ENCODE assay signal across 10 cellular contexts in genomic region chr19:35904312-35905068, GRCh38. TPM values are rescaled to one million over a fixed set of nuclear protein-coding genes. Genes with fewer than 3 reads are reported as not detected.
DNase-seq lines count a peak whose midpoint lies in the region; TF ChIP-seq lines count a peak whose summit lies in the region.
"Had no signal": no experiment of that assay in that cellular context is flagged by ENCODE, and none has a peak within 500 bp of the region (broad histone marks: within the 10 kb centered on the region; RNA-seq: fewer than 3 reads in every experiment).

No MANE protein-coding gene starts in this region.

- H3K36me3 Mint-ChIP-seq in activated T-helper 2 cell treated with anti-CD3 and anti-CD28 coated beads, Interferon-gamma antibody, Interleukin-2, Interleukin-4, amounts not matched to agents 10 μg/mL and 5 μg/mL and 100 μg/mL, durations not matched to agents 14 hours and 24 hours and 36 hours (ENCODE audit: low read depth): peaks cover 10% of the 10 kb centered on the region

- H3K9me3 ChIP-seq in muscle layer of duodenum (ENCODE audit: control insufficient read depth in 1 of 2, low read length in 2 of 2): no peaks in the 10 kb centered on the region

- H3K9me3 Mint-ChIP-seq in activated T-helper 2 cell treated with anti-CD3 and anti-CD28 coated beads, Interferon-gamma antibody, Interleukin-2, Interleukin-4, amounts not matched to agents 10 μg/mL and 5 μg/mL and 100 μg/mL, durations not matched to agents 14 hours and 24 hours and 36 hours: no peaks in the 10 kb centered on the region

- peak overlapping the region; percentile 74 for H3K27ac Mint-ChIP-seq in activated T-helper 2 cell treated with anti-CD3 and anti-CD28 coated beads, Interferon-gamma antibody, Interleukin-2, Interleukin-4, amounts not matched to agents 10 μg/mL and 5 μg/mL and 100 μg/mL, durations not matched to agents 14 hours and 24 hours and 36 hours

- H3K27me3 Mint-ChIP-seq in activated T-helper 2 cell treated with anti-CD3 and anti-CD28 coated beads, Interferon-gamma antibody, Interleukin-2, Interleukin-4, amounts not matched to agents 10 μg/mL and 5 μg/mL and 100 μg/mL, durations not matched to agents 14 hours and 24 hours and 36 hours (ENCODE audit: low read depth): no peaks in the 10 kb centered on the region

- peaks cover 0 to 23% of the 10 kb centered on the region in 2 donors for H3K4me1 ChIP-seq in muscle layer of duodenum (ENCODE audit: control insufficient read depth in 1 of 2, insufficient read depth in 2 of 2, low read length in 2 of 2)

- intact Hi-C loops in activated T-helper 2 cell treated with anti-CD3 and anti-CD28 coated beads, Interferon-gamma antibody, Interleukin-2, Interleukin-4, amounts not matched to agents 10 μg/mL and 5 μg/mL and 100 μg/mL, durations not matched to agents 14 hours and 24 hours and 36 hours (cut with micrococcal nuclease): loop anchor here (5.0 kb wide), 1 partner anchor 93 kb away; the partner anchor contains the start of gene SDHAF1

- H3K27me3 ChIP-seq in HL-60 (ENCODE audit: insufficient read depth, poor library complexity, severe bottlenecking) (no peaks in the 10 kb centered on the region), muscle layer of duodenum (ENCODE audit: low read depth, low read length) (no peaks in the 10 kb centered on the region)

- H3K27ac ChIP-seq in HL-60 (replicated peaks) (peak overlapping the region; percentile 94), muscle layer of duodenum (ENCODE audit: low read length) (peak overlapping the region; percentile 67)

- no peak overlapping the region for H3K4me3 ChIP-seq in HL-60 (replicated peaks; ENCODE audit: insufficient read depth, low read length)
- H3K4me3 ChIP-seq in muscle layer of duodenum (ENCODE audit: low read depth in 1 of 2, low read length in 2 of 2): no peak overlapping the region

- peak; percentile 52 for DNase-seq in Ammon's horn (ENCODE audit: low spot score)
- peak in 1 of 2 experiments; percentile 74 for DNase-seq in HL-60 (ENCODE audit: low read depth in 1 of 2, low spot score in 1 of 2)
- DNase-seq in activated T-helper 2 cell treated with anti-CD3 and anti-CD28 coated beads, Interferon-gamma antibody, Interleukin-2, Interleukin-4, amounts not matched to agents 10 μg/mL and 5 μg/mL and 100 μg/mL, durations not matched to agents 14 hours and 24 hours and 36 hours (ENCODE audit: low spot score): no peak
- DNase-seq in mesenteric fat pad (ENCODE audit: low spot score): no peak
- DNase-seq in stimulated activated CD4-positive, alpha-beta T cell treated with anti-CD3 and anti-CD28 coated beads, Interleukin-2, amount 100 ng/mL, for 24 hours: no peak
- no peak for DNase-seq in NCI-H345 (lab: John Stamatoyannopoulos, UW)
- DNase-seq in GM10266 (ENCODE audit: extremely low spot score): no peak
- DNase-seq: NCI-H446 treated with DMSO at 0.1 percent for 48 hours had no signal

- no peaks in the 10 kb centered on the region for H3K36me3 ChIP-seq in muscle layer of duodenum (ENCODE audit: control insufficient read depth in 1 of 2, insufficient read depth in 2 of 2, low read length in 2 of 2)

- H3K4me1 Mint-ChIP-seq in activated T-helper 2 cell treated with anti-CD3 and anti-CD28 coated beads, Interferon-gamma antibody, Interleukin-2, Interleukin-4, amounts not matched to agents 10 μg/mL and 5 μg/mL and 100 μg/mL, durations not matched to agents 14 hours and 24 hours and 36 hours (ENCODE audit: low read depth): peaks cover 46% of the 10 kb centered on the region

- no peak overlapping the region for H3K4me3 Mint-ChIP-seq in activated T-helper 2 cell treated with anti-CD3 and anti-CD28 coated beads, Interferon-gamma antibody, Interleukin-2, Interleukin-4, amounts not matched to agents 10 μg/mL and 5 μg/mL and 100 μg/mL, durations not matched to agents 14 hours and 24 hours and 36 hours (ENCODE audit: low read depth)

- TF ChIP-seq CTCF in HL-60 (IDR thresholded peaks at IDR 0.05; ENCODE audit: insufficient read depth, low read length): no peak
- TF ChIP-seq CTCF in GM10266 (IDR thresholded peaks at IDR 0.05; ENCODE audit: control insufficient read depth, insufficient read depth, low read depth, missing control alignments): no peak

RNA-seq across cellular contexts. Expression of gene HCST, which starts 2.2 kb away (rescaled TPM):
- 53.9 and 57.2 TPM in 2 replicates for total RNA-seq in activated T-helper 2 cell treated with anti-CD3 and anti-CD28 coated beads, Interferon-gamma antibody, Interleukin-2, Interleukin-4, amounts not matched to agents 10 μg/mL and 5 μg/mL and 100 μg/mL, durations not matched to agents 14 hours and 24 hours and 36 hours
- 20.9 TPM for total RNA-seq in mesenteric fat pad
- total RNA-seq: temporal lobe had no signal

RNA-seq across cellular contexts. Expression of gene TYROBP, which starts 3.6 kb away (rescaled TPM):
- total RNA-seq in activated T-helper 2 cell treated with anti-CD3 and anti-CD28 coated beads, Interferon-gamma antibody, Interleukin-2, Interleukin-4, amounts not matched to agents 10 μg/mL and 5 μg/mL and 100 μg/mL, durations not matched to agents 14 hours and 24 hours and 36 hours: 0.39 TPM in 1 of 2 replicates, not detected in the other
- total RNA-seq in mesenteric fat pad: 201 TPM

RNA-seq across cellular contexts. Expression of gene NFKBID, which starts 4.2 kb away (rescaled TPM):
- 109 and 117 TPM in 2 replicates for total RNA-seq in activated T-helper 2 cell treated with anti-CD3 and anti-CD28 coated beads, Interferon-gamma antibody, Interleukin-2, Interleukin-4, amounts not matched to agents 10 μg/mL and 5 μg/mL and 100 μg/mL, durations not matched to agents 14 hours and 24 hours and 36 hours
- total RNA-seq in mesenteric fat pad: 33.3 TPM

RNA-seq across cellular contexts. Expression of gene LRFN3, which starts 31.7 kb away (rescaled TPM):
- total RNA-seq in activated T-helper 2 cell treated with anti-CD3 and anti-CD28 coated beads, Interferon-gamma antibody, Interleukin-2, Interleukin-4, amounts not matched to agents 10 μg/mL and 5 μg/mL and 100 μg/mL, durations not matched to agents 14 hours and 24 hours and 36 hours: 10.7 and 10.8 TPM in 2 replicates
- total RNA-seq in mesenteric fat pad: 11.5 TPM

RNA-seq across cellular contexts. Expression of gene APLP1, which starts 36.1 kb away (rescaled TPM):
- 1.2 and 1.4 TPM in 2 replicates for total RNA-seq in activated T-helper 2 cell treated with anti-CD3 and anti-CD28 coated beads, Interferon-gamma antibody, Interleukin-2, Interleukin-4, amounts not matched to agents 10 μg/mL and 5 μg/mL and 100 μg/mL, durations not matched to agents 14 hours and 24 hours and 36 hours
- 3.5 TPM for total RNA-seq in mesenteric fat pad

Comparison
In these comparisons a context has a peak if more than half of its experiments do, and no peak if none do; other contexts are left out.
1. RNA of gene TYROBP, which starts 3.6 kb away (total RNA-seq): 201 TPM in mesenteric fat pad (single experiment); 0.39 TPM in activated T-helper 2 cell treated with anti-CD3 and anti-CD28 coated beads, Interferon-gamma antibody, Interleukin-2, Interleukin-4, amounts not matched to agents 10 μg/mL and 5 μg/mL and 100 μg/mL, durations not matched to agents 14 hours and 24 hours and 36 hours; every median in the first group is over 100 times any median in the second.